ENCODE assay signal across 20 cellular contexts in genomic region chr6:73657201-73657600, GRCh38. TPM values are rescaled to one million over a fixed set of nuclear protein-coding genes. Genes with fewer than 3 reads are reported as not detected.
A peak's percentile ranks its signal among the peaks of the same experiment; 100 is the strongest.
DNase-seq lines count a peak whose midpoint lies in the region; ATAC-seq and TF ChIP-seq lines count a peak whose summit lies in the region.
"Had no signal": no experiment of that assay in that cellular context is flagged by ENCODE, and none has a peak within 500 bp of the region (broad histone marks: within the 10 kb centered on the region; RNA-seq: fewer than 3 reads in every experiment).

No MANE protein-coding gene starts in this region.

- H3K27me3 Mint-ChIP-seq in activated T-cell treated with anti-CD3 and anti-CD28 coated beads, Interleukin-2, amount 50 U/mL, for 24 hours, result no peaks in the 10 kb centered on the region
- H3K27me3 Mint-ChIP-seq in HFFc6 (ENCODE audit: insufficient read depth) (peaks cover 3% of the 10 kb centered on the region; the same call in 1 of the 2 replicates), endodermal cell (ENCODE audit: insufficient read depth) (no peaks in the 10 kb centered on the region), GM23338 (ENCODE audit: insufficient read depth, low read depth, poor library complexity) (peaks cover 6% of the 10 kb centered on the region)
- H3K27me3 Mint-ChIP-seq: activated B cell treated with CpG ODN at 0.5 μM for 24 hours, T-helper 17 cell had no signal

- no peak overlapping the region for H3K4me3 Mint-ChIP-seq in activated T-cell treated with anti-CD3 and anti-CD28 coated beads, Interleukin-2, amount 50 U/mL, for 24 hours
- H3K4me3 Mint-ChIP-seq in HFFc6 (no peak overlapping the region), endodermal cell (no peak overlapping the region), GM23338 (no peak overlapping the region)
- H3K4me3 Mint-ChIP-seq: activated B cell treated with CpG ODN at 0.5 μM for 24 hours, nephron progenitor cell, T-helper 17 cell had no signal

- no peak overlapping the region for H3K4me3 ChIP-seq in endodermal cell (ENCODE audit: low read length)
- no peak overlapping the region for H3K4me3 ChIP-seq in GM23338
- H3K4me3 ChIP-seq: GM12878, spleen, uterus had no signal

- H2AFZ ChIP-seq in GM23338, result no peak overlapping the region

- no peak overlapping the region for H3K9ac ChIP-seq in endodermal cell (ENCODE audit: extremely low read depth, low read length, poor library complexity, severe bottlenecking)

- H4K20me1 ChIP-seq in GM23338 (replicated peaks; ENCODE audit: insufficient read depth), result no peaks in the 10 kb centered on the region

- H3K36me3 Mint-ChIP-seq in activated T-cell treated with anti-CD3 and anti-CD28 coated beads, Interleukin-2, amount 50 U/mL, for 24 hours (ENCODE audit: low read depth), result peaks cover 12% of the 10 kb centered on the region
- H3K36me3 Mint-ChIP-seq in HFFc6 (ENCODE audit: low read depth), result no peaks in the 10 kb centered on the region
- H3K36me3 Mint-ChIP-seq in activated naive CD4-positive, alpha-beta T cell treated with anti-CD3 and anti-CD28 coated beads, Interleukin-2, amount 50 U/mL, for 72 hours, result peaks cover 4 to 5% of the 10 kb centered on the region in 2 donors
- no peaks in the 10 kb centered on the region for H3K36me3 Mint-ChIP-seq in endodermal cell (ENCODE audit: low read depth)
- peaks cover 14% of the 10 kb centered on the region for H3K36me3 Mint-ChIP-seq in GM23338 (ENCODE audit: low read depth)

- no peaks in the 10 kb centered on the region for H3K27me3 ChIP-seq in endodermal cell (ENCODE audit: control insufficient read depth, insufficient read depth, low read length, poor library complexity, severe bottlenecking)
- no peaks in the 10 kb centered on the region for H3K27me3 ChIP-seq in GM23338 (ENCODE audit: insufficient read depth)
- H3K27me3 ChIP-seq: spleen, uterus had no signal

- no peak for TF ChIP-seq CTCF in HFFc6 (IDR thresholded peaks at IDR 0.05)
- no peak for TF ChIP-seq CTCF in endodermal cell (conservative IDR thresholded peaks at IDR 0.05)
- TF ChIP-seq CTCF in GM23338 (conservative IDR thresholded peaks at IDR 0.05; ENCODE audit: low read depth in 2 of 2), result no peak

- H3K4me1 Mint-ChIP-seq in activated T-cell treated with anti-CD3 and anti-CD28 coated beads, Interleukin-2, amount 50 U/mL, for 24 hours (ENCODE audit: low read depth), result peaks cover 33% of the 10 kb centered on the region
- H3K4me1 Mint-ChIP-seq in HFFc6 (ENCODE audit: low read depth) (peaks cover 39% of the 10 kb centered on the region), endodermal cell (peaks cover 4% of the 10 kb centered on the region), GM23338 (peaks cover 16% of the 10 kb centered on the region)

- ATAC-seq in activated naive CD4-positive, alpha-beta T cell treated with anti-CD3 and anti-CD28 coated beads, Interleukin-2, amount 50 U/mL, for 72 hours, result no peak
- ATAC-seq in GM23338 (no peak), GM21367 (IDR thresholded peaks at IDR 0.05; ENCODE audit: unreplicated experiment) (no peak)
- ATAC-seq: GM12878, T-helper 17 cell had no signal

- no peaks in the 10 kb centered on the region for H3K79me2 ChIP-seq in GM23338 (replicated peaks; ENCODE audit: insufficient read depth)

- H3K9me3 ChIP-seq in endodermal cell (ENCODE audit: control insufficient read depth, low read length), result peaks cover 3% of the 10 kb centered on the region
- H3K9me3 ChIP-seq: spleen, uterus had no signal

- H3K27ac ChIP-seq in endodermal cell (ENCODE audit: low read depth, low read length) (no peak overlapping the region), GM23338 (ENCODE audit: low read depth) (no peak overlapping the region)
- H3K27ac ChIP-seq: spleen, uterus had no signal

- DNase-seq in activated T-cell treated with anti-CD3 and anti-CD28 coated beads, Interleukin-2, amount 50 U/mL, for 24 hours, result peak; percentile 38
- DNase-seq in activated T-cell treated with anti-CD3 and anti-CD28 coated beads for 4 hours, result no peak
- no peak for DNase-seq in HFFc6
- no peak for DNase-seq in activated naive CD4-positive, alpha-beta T cell treated with anti-CD3 and anti-CD28 coated beads, Interleukin-2, amount 50 U/mL, for 72 hours (ENCODE audit: low spot score in 2 of 2)
- DNase-seq in stimulated activated CD8-positive, alpha-beta memory T cell treated with anti-CD3 and anti-CD28 coated beads, Interleukin-4, amount 100 ng/mL, for 24 hours (ENCODE audit: low read depth), result peak; percentile 13
- DNase-seq in endodermal cell, result no peak
- no peak for DNase-seq in GM23338 (ENCODE audit: low spot score)
- DNase-seq: activated B cell treated with CpG ODN at 0.5 μM for 24 hours; central memory CD4-positive, alpha-beta T cell; effector CD8-positive, alpha-beta T cell; kidney; mesenchymal stem cell; NCI-H146; NCI-H345; nephron progenitor cell; spleen; T-helper 17 cell; uterus had no signal

- H3K9me3 Mint-ChIP-seq in activated T-cell treated with anti-CD3 and anti-CD28 coated beads, Interleukin-2, amount 50 U/mL, for 24 hours, result no peaks in the 10 kb centered on the region
- no peaks in the 10 kb centered on the region for H3K9me3 Mint-ChIP-seq in HFFc6
- H3K9me3 Mint-ChIP-seq in activated naive CD4-positive, alpha-beta T cell treated with anti-CD3 and anti-CD28 coated beads, Interleukin-2, amount 50 U/mL, for 72 hours, result no peaks in the 10 kb centered on the region
- H3K9me3 Mint-ChIP-seq in endodermal cell, result peaks cover 8% of the 10 kb centered on the region
- H3K9me3 Mint-ChIP-seq in GM23338, result peaks cover 8% of the 10 kb centered on the region; the same call in 2 of the 3 replicates
- H3K9me3 Mint-ChIP-seq: activated B cell treated with CpG ODN at 0.5 μM for 24 hours had no signal

- peaks cover 4% of the 10 kb centered on the region for H3F3A ChIP-seq in GM23338 (replicated peaks; ENCODE audit: low read depth)

- no peaks in the 10 kb centered on the region for H3K36me3 ChIP-seq in endodermal cell (ENCODE audit: control insufficient read depth, insufficient read depth, low read length)
- no peaks in the 10 kb centered on the region for H3K36me3 ChIP-seq in GM23338 (ENCODE audit: insufficient read depth)
- H3K36me3 ChIP-seq: spleen, uterus had no signal

- peak overlapping the region; percentile 26 for H3K27ac Mint-ChIP-seq in activated T-cell treated with anti-CD3 and anti-CD28 coated beads, Interleukin-2, amount 50 U/mL, for 24 hours
- 0 out of 2 replicates have a peak overlapping the region, but pooled peaks have one; percentile 13 for H3K27ac Mint-ChIP-seq in HFFc6
- H3K27ac Mint-ChIP-seq in activated naive CD4-positive, alpha-beta T cell treated with anti-CD3 and anti-CD28 coated beads, Interleukin-2, amount 50 U/mL, for 72 hours, result peak overlapping the region; percentile 16 to 62
- no peak overlapping the region for H3K27ac Mint-ChIP-seq in endodermal cell
- H3K27ac Mint-ChIP-seq in GM23338, result no peak overlapping the region
- H3K27ac Mint-ChIP-seq: activated B cell treated with CpG ODN at 0.5 μM for 24 hours, nephron progenitor cell had no signal

- H3K4me1 ChIP-seq in endodermal cell (ENCODE audit: control insufficient read depth, insufficient read depth, low read length) (no peaks in the 10 kb centered on the region), GM23338 (ENCODE audit: insufficient read depth) (peaks cover 9% of the 10 kb centered on the region)

- 75 to 84% methylated on average over 2 to 3 of the region's 3 CpGs for WGBS in endodermal cell (ENCODE audit: insufficient coverage in 1 of 2, insufficient read length in 1 of 2), 2 experiments

- no peaks in the 10 kb centered on the region for H3K9me2 ChIP-seq in GM23338 (ENCODE audit: insufficient read depth)

- no peak overlapping the region for H3K4me2 ChIP-seq in GM23338

TF ChIP-seq in GM23338, 12 proteins besides CTCF, POLR2A, EP300 and RAD21 (continues in another document):
- TF ChIP-seq ETS1 (IDR thresholded peaks at IDR 0.05) (no peak), POLR2AphosphoS5 (IDR thresholded peaks at IDR 0.05; ENCODE audit: low read depth) (no peak), EZH2phosphoT487 (IDR thresholded peaks at IDR 0.05; ENCODE audit: unreplicated experiment) (no peak), EZH2 (IDR thresholded peaks at IDR 0.05; ENCODE audit: low read depth, unreplicated experiment) (no peak)

RNA-seq across cellular contexts. Expression of gene SLC17A5, which starts 3.4 kb away (rescaled TPM):
- 10 to 100 TPM; 20.4 to 29.9 (median 26.8) TPM for total RNA-seq in HFFc6 (2021; fragmentation: NEBNext Ultra II Directional; extraction: Animal tissue kit (Norgen Biotek cat#: 25700))
- total RNA-seq in activated naive CD4-positive, alpha-beta T cell treated with anti-CD3 and anti-CD28 coated beads, Interleukin-2, amount 50 U/mL, for 72 hours, result 1 to 10 TPM; 5.3 to 7.2 TPM
- total RNA-seq in endodermal cell, result 1 to 10 TPM; 4.4 to 8.3 TPM
- 9.7 TPM for polyA plus RNA-seq in endodermal cell (2013, experiment 1 of 2)
- 9.0 TPM for polyA plus RNA-seq in endodermal cell (2013, experiment 2 of 2)
- total RNA-seq in GM23338 (2014; rRNA removed; shearing (Covaris generic)), result 14.9 and 17.7 TPM in 2 replicates
- polyA plus RNA-seq in GM23338 (2016; fragmentation: Nextera tagmentation; extraction: Ambion mirVana), result 8.3 and 9.2 TPM in 2 replicates

RNA-seq across cellular contexts. Expression of gene CD109, which starts 38.8 kb away (rescaled TPM):
- 10 to 100 TPM; 32.5 to 56.3 (median 48.9) TPM for total RNA-seq in HFFc6 (2021; fragmentation: NEBNext Ultra II Directional; extraction: Animal tissue kit (Norgen Biotek cat#: 25700))
- 10 to 100 TPM; 15.4 to 30.3 TPM for total RNA-seq in activated naive CD4-positive, alpha-beta T cell treated with anti-CD3 and anti-CD28 coated beads, Interleukin-2, amount 50 U/mL, for 72 hours
- 1 to 10 TPM; 2.0 TPM for total RNA-seq in endodermal cell
- polyA plus RNA-seq in endodermal cell (2013, experiment 1 of 2), result 1.0 TPM
- 0.87 TPM for polyA plus RNA-seq in endodermal cell (2013, experiment 2 of 2)
- total RNA-seq in GM23338 (2014; rRNA removed; shearing (Covaris generic)), result 5.3 and 6.0 TPM in 2 replicates
- polyA plus RNA-seq in GM23338 (2016; fragmentation: Nextera tagmentation; extraction: Ambion mirVana), result 0.92 and 1.1 TPM in 2 replicates

Comparison
In these comparisons a context has a peak if more than half of its experiments do, and no peak if none do; other contexts are left out.
1. DNase-seq: peak in activated T-cell treated with anti-CD3 and anti-CD28 coated beads, Interleukin-2, amount 50 U/mL, for 24 hours (single experiment) and stimulated activated CD8-positive, alpha-beta memory T cell treated with anti-CD3 and anti-CD28 coated beads, Interleukin-4, amount 100 ng/mL, for 24 hours (single experiment); none in activated T-cell treated with anti-CD3 and anti-CD28 coated beads for 4 hours (single experiment), HFFc6 (single experiment), activated naive CD4-positive, alpha-beta T cell treated with anti-CD3 and anti-CD28 coated beads, Interleukin-2, amount 50 U/mL, for 72 hours (0 of 2), endodermal cell (single experiment) and GM23338 (single experiment).
2. H3K27ac Mint-ChIP-seq: peak in activated T-cell treated with anti-CD3 and anti-CD28 coated beads, Interleukin-2, amount 50 U/mL, for 24 hours (single experiment), HFFc6 (single experiment) and activated naive CD4-positive, alpha-beta T cell treated with anti-CD3 and anti-CD28 coated beads, Interleukin-2, amount 50 U/mL, for 72 hours (2 of 2); none in endodermal cell (single experiment) and GM23338 (single experiment).